ENCODE assay signal across 1 cellular context in the genomic region with DNA sequence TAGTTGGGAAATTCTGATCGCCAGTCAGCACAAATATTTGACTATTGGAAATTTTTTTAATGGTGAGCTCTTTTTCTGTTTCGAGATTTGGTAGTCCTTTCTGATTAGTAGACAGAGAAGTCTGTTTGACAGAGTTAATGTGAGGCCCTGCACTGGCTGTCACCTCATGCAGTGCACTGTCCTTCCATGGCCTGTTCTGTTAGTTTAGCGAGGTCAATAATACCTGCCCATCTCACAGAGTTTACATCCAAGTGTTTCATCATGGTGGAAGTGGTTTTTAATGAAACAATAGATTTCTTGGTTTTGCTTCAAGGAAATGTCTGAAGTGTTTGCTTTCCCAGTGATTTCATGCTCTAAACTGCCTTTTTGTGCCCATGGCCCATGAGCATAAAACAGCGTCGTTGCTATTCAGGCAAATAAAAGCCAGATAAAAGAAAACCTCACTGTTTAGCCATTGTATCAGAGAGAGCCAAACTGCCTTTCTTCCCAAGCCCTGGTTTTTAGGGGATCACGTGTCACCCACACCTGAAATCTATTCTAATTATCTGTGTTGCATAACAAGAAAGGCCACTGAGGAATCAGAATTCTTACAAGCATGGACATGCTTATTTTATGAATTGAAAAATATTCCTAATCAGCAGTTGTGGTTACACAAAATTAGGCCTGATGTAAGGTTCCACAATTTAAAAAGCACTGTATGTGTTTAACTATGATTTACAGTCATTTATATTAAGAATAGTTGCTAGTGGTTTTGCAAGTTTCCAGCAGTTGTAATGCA.
TF ChIP-seq lines count a peak whose summit lies in the region.

No MANE protein-coding gene starts in this region.

TF ChIP-seq in liver, 16 proteins besides CTCF, POLR2A, EP300 and RAD21 (continued from another document):
- TF ChIP-seq, protein P1, sequence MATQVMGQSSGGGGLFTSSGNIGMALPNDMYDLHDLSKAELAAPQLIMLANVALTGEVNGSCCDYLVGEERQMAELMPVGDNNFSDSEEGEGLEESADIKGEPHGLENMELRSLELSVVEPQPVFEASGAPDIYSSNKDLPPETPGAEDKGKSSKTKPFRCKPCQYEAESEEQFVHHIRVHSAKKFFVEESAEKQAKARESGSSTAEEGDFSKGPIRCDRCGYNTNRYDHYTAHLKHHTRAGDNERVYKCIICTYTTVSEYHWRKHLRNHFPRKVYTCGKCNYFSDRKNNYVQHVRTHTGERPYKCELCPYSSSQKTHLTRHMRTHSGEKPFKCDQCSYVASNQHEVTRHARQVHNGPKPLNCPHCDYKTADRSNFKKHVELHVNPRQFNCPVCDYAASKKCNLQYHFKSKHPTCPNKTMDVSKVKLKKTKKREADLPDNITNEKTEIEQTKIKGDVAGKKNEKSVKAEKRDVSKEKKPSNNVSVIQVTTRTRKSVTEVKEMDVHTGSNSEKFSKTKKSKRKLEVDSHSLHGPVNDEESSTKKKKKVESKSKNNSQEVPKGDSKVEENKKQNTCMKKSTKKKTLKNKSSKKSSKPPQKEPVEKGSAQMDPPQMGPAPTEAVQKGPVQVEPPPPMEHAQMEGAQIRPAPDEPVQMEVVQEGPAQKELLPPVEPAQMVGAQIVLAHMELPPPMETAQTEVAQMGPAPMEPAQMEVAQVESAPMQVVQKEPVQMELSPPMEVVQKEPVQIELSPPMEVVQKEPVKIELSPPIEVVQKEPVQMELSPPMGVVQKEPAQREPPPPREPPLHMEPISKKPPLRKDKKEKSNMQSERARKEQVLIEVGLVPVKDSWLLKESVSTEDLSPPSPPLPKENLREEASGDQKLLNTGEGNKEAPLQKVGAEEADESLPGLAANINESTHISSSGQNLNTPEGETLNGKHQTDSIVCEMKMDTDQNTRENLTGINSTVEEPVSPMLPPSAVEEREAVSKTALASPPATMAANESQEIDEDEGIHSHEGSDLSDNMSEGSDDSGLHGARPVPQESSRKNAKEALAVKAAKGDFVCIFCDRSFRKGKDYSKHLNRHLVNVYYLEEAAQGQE (IDR thresholded peaks at IDR 0.05): no peak
- TF ChIP-seq HNF4A (conservative IDR thresholded peaks at IDR 0.05) (peak in 1 of 2 donors; percentile 42), EGR1 (IDR thresholded peaks at IDR 0.05; ENCODE audit: low read depth in 2 of 2) (no peak), TAF1 (conservative IDR thresholded peaks at IDR 0.05) (no peak)
TF ChIP-seq in liver: peak in this region for 3.
